ENCODE assay signal across 8 cellular contexts in genomic region chr6:41427642-41428401, GRCh38.
DNase-seq lines count a peak whose midpoint lies in the region; ATAC-seq and TF ChIP-seq lines count a peak whose summit lies in the region.

No MANE protein-coding gene starts in this region.

- peaks cover 0 to 3% of the 10 kb centered on the region in 2 donors for H3K36me3 Mint-ChIP-seq in CD14-positive monocyte
- no peaks in the 10 kb centered on the region for H3K36me3 Mint-ChIP-seq in HFFc6 (ENCODE audit: low read depth)
- no peaks in the 10 kb centered on the region for H3K36me3 Mint-ChIP-seq in neural progenitor cell

- H3K4me1 Mint-ChIP-seq in CD14-positive monocyte = peaks cover 7% of the 10 kb centered on the region
- peaks cover 30% of the 10 kb centered on the region for H3K4me1 Mint-ChIP-seq in HFFc6 (ENCODE audit: low read depth)
- peaks cover 21% of the 10 kb centered on the region for H3K4me1 Mint-ChIP-seq in neural progenitor cell

- H3K9me3 Mint-ChIP-seq in CD14-positive monocyte (peaks cover 0 to 12% (median 3%) of the 10 kb centered on the region in 7 donors), HFFc6 (no peaks in the 10 kb centered on the region), neural progenitor cell (no peaks in the 10 kb centered on the region)

- peaks cover 44% of the 10 kb centered on the region for H3K4me1 ChIP-seq in neural progenitor cell

- peaks cover 38% of the 10 kb centered on the region for H4K20me1 ChIP-seq in neural progenitor cell (ENCODE audit: low read depth)

- H3K4me3 Mint-ChIP-seq in CD14-positive monocyte = peak overlapping the region; percentile 47 to 53
- H3K4me3 Mint-ChIP-seq in HFFc6 = no peak overlapping the region
- H3K4me3 Mint-ChIP-seq in neural progenitor cell = peak overlapping the region; percentile 64

- H3K27ac ChIP-seq in neural progenitor cell = no peak overlapping the region

- peaks cover 93% of the 10 kb centered on the region for H3K27me3 ChIP-seq in neural progenitor cell

- H3K27me3 Mint-ChIP-seq in CD14-positive monocyte (ENCODE audit: low read depth in 3 of 3) (peaks cover 31 to 43% (median 34%) of the 10 kb centered on the region in 3 donors), HFFc6 (ENCODE audit: insufficient read depth) (peaks cover 7% of the 10 kb centered on the region), neural progenitor cell (ENCODE audit: insufficient read depth, low read depth) (peaks cover 26% of the 10 kb centered on the region)

- peaks cover 44% of the 10 kb centered on the region for H3F3A ChIP-seq in neural progenitor cell (ENCODE audit: low read depth)

- H2AFZ ChIP-seq in neural progenitor cell (replicated peaks) = no peak overlapping the region

- intact Hi-C loops in CD14-positive monocyte (cut with micrococcal nuclease) = no loop called here

- TF ChIP-seq CTCF in CD14-positive monocyte (IDR thresholded peaks at IDR 0.05) = no peak
- peak; percentile 31; the same call in 1 of the 2 replicates for TF ChIP-seq CTCF in HFFc6 (IDR thresholded peaks at IDR 0.05)
- no peak for TF ChIP-seq CTCF in fibroblast of pulmonary artery (IDR thresholded peaks at IDR 0.05; ENCODE audit: low read length, missing control alignments)
- TF ChIP-seq CTCF in neural progenitor cell (IDR thresholded peaks at IDR 0.05) = no peak

- DNase-seq in CD14-positive monocyte (ENCODE audit: low spot score) (no peak), HFFc6 (no peak), UCSD-AML1 (lab: John Stamatoyannopoulos, UW; ENCODE audit: unreplicated experiment) (peak; percentile 30), fibroblast of pulmonary artery (ENCODE audit: low read depth) (no peak), neural progenitor cell (ENCODE audit: low spot score) (peak; percentile 67), HCEC 1CT (no peak), NCI-H1436 (lab: John Stamatoyannopoulos, UW) (no peak)

- H3K27ac Mint-ChIP-seq in CD14-positive monocyte (no peak overlapping the region), HFFc6 (no peak overlapping the region), neural progenitor cell (no peak overlapping the region)

- peak overlapping the region; percentile 30 for H3K4me3 ChIP-seq in fibroblast of pulmonary artery (replicated peaks; ENCODE audit: low read depth, low read length)
- peak overlapping the region; percentile 59 for H3K4me3 ChIP-seq in neural progenitor cell

- H3K9me3 ChIP-seq in neural progenitor cell (ENCODE audit: low read depth) = no peaks in the 10 kb centered on the region

- peak overlapping the region; percentile 99 for H3K4me2 ChIP-seq in neural progenitor cell

- no peaks in the 10 kb centered on the region for H3K36me3 ChIP-seq in neural progenitor cell

- H3K9ac ChIP-seq in neural progenitor cell = no peak overlapping the region

- no peak for ATAC-seq in GM18517 (IDR thresholded peaks at IDR 0.05; ENCODE audit: unreplicated experiment)

- H3K79me2 ChIP-seq in neural progenitor cell (ENCODE audit: low read depth) = no peaks in the 10 kb centered on the region

Comparison
In these comparisons a context has a peak if more than half of its experiments do, and no peak if none do; other contexts are left out.
1. DNase-seq: peak in UCSD-AML1 (single experiment) and neural progenitor cell (single experiment); none in CD14-positive monocyte (single experiment), HFFc6 (single experiment), fibroblast of pulmonary artery (single experiment), HCEC 1CT (single experiment) and NCI-H1436 (single experiment).